8 cellular contexts compared by ENCODE assay signal in genomic region chr1:206508130-206508884, GRCh38. TPM values are rescaled to one million over a fixed set of nuclear protein-coding genes. Genes with fewer than 3 reads are reported as not detected.
DNase-seq lines count a peak whose midpoint lies in the region; ATAC-seq, FAIRE-seq and TF ChIP-seq lines count a peak whose summit lies in the region.

No MANE protein-coding gene starts in this region.

- peaks cover 39% of the 10 kb centered on the region for H3K27me3 ChIP-seq in KMS-11 (ENCODE audit: insufficient read depth, low read depth)
- peaks cover 78% of the 10 kb centered on the region for H3K27me3 ChIP-seq in ectodermal cell (ENCODE audit: control insufficient read depth, insufficient read depth, low read length, poor library complexity, severe bottlenecking)

- H3K36me3 ChIP-seq in KMS-11 (ENCODE audit: insufficient read depth) = no peaks in the 10 kb centered on the region
- H3K36me3 ChIP-seq in ectodermal cell (ENCODE audit: control insufficient read depth, insufficient read depth, low read length) = no peaks in the 10 kb centered on the region

- H3K9ac ChIP-seq in KMS-11 = no peak overlapping the region

- H3K4me1 ChIP-seq in KMS-11 (ENCODE audit: low read depth, poor library complexity, severe bottlenecking) = peaks cover 8% of the 10 kb centered on the region
- peaks cover 16% of the 10 kb centered on the region for H3K4me1 ChIP-seq in ectodermal cell (ENCODE audit: control insufficient read depth, insufficient read depth, low read length)

- H3K4me3 Mint-ChIP-seq in naive thymus-derived CD8-positive, alpha-beta T cell = peak overlapping the region; percentile 68 to 86 (median 75)

- peak overlapping the region; percentile 77; the same call in 1 of the 2 replicates for H2AFZ ChIP-seq in KMS-11 (ENCODE audit: low read depth)

- H3K27me3 Mint-ChIP-seq in naive thymus-derived CD8-positive, alpha-beta T cell = peaks cover 9 to 29% (median 14%) of the 10 kb centered on the region in 5 donors

- no peaks in the 10 kb centered on the region for H3K9me3 Mint-ChIP-seq in naive thymus-derived CD8-positive, alpha-beta T cell

- H4K20me1 ChIP-seq in KMS-11 (ENCODE audit: insufficient read depth) = no peaks in the 10 kb centered on the region

- WGBS in ectodermal cell, 2 experiments = 59 to 64% methylated on average over 12 to 15 of the region's 15 CpGs

- no peak for ATAC-seq in naive thymus-derived CD8-positive, alpha-beta T cell

- peak overlapping the region in 6 of 10 donors; percentile 23 to 69 (median 52) for H3K27ac Mint-ChIP-seq in naive thymus-derived CD8-positive, alpha-beta T cell

- no peak for FAIRE-seq in RCC 7860 (lab: Jason Lieb, UNC)

- no peaks in the 10 kb centered on the region for H3K36me3 Mint-ChIP-seq in naive thymus-derived CD8-positive, alpha-beta T cell

- no peak overlapping the region for H3K27ac ChIP-seq in KMS-11
- H3K27ac ChIP-seq in ectodermal cell (ENCODE audit: insufficient read depth, low read depth, low read length, poor library complexity, severe bottlenecking) = no peak overlapping the region

- no peaks in the 10 kb centered on the region for H3K79me2 ChIP-seq in KMS-11 (ENCODE audit: insufficient read depth, low read depth)

- no peaks in the 10 kb centered on the region for H3K9me3 ChIP-seq in ectodermal cell (ENCODE audit: control insufficient read depth, low read length)

- POLR2A ChIA-PET in AG04449 (lab: Yijun Ruan, JAX) = no interaction called here
- POLR2A ChIA-PET in naive thymus-derived CD8-positive, alpha-beta T cell (lab: Charles Lee) = interaction anchor here (0.7 kb wide), 1 partner anchor 10 kb away, joined by 3 read pairs; no protein-coding TSS in a partner anchor

- CTCF ChIA-PET in AG04449 (lab: Yijun Ruan, JAX) = interaction anchor here (10.1 to 21.6 kb wide), 2 partner anchors 18 to 74 kb away, joined by 148 to 568 read pairs; no protein-coding TSS in a partner anchor

- TF ChIP-seq CTCF in AG04449 (IDR thresholded peaks at IDR 0.05; ENCODE audit: insufficient read depth, low read length, missing control alignments) (no peak), KMS-11 (conservative IDR thresholded peaks at IDR 0.05; ENCODE audit: low read depth, low read length) (no peak)

- H3K4me1 Mint-ChIP-seq in naive thymus-derived CD8-positive, alpha-beta T cell = peaks cover 14 to 47% (median 40%) of the 10 kb centered on the region in 4 donors

- DNase-seq in AG04449 (ENCODE audit: low read depth, low spot score) (no peak), KBM-7 (no peak), RCC 7860 (ENCODE audit: low spot score) (no peak), DMS53 (lab: John Stamatoyannopoulos, UW) (no peak), SW480 (ENCODE audit: low spot score) (no peak)
- no peak for DNase-seq in naive thymus-derived CD8-positive, alpha-beta T cell

- in situ Hi-C loops in KBM-7 (cut with MboI; ENCODE audit: low pct_unique_long_range_greater_than_20kb, low sequenced_read_pairs) = no loop called here

- peak overlapping the region; percentile 76; the same call in 1 of the 2 replicates for H3K4me2 ChIP-seq in KMS-11

- H3K4me3 ChIP-seq in AG04449 (ENCODE audit: low read depth, low read length) = peak overlapping the region; percentile 61
- no peak overlapping the region for H3K4me3 ChIP-seq in KMS-11 (IDR thresholded peaks at IDR 0.05; ENCODE audit: insufficient read depth, low read depth, low read length)
- H3K4me3 ChIP-seq in ectodermal cell (ENCODE audit: insufficient read depth, low read depth, low read length) = peak overlapping the region; percentile 44

RNA-seq across cellular contexts. Expression of gene RASSF5, which starts 1.0 kb away (rescaled TPM):
- polyA plus RNA-seq in ectodermal cell (2013, experiment 1 of 4) = 1.1 TPM
- 0.37 TPM for polyA plus RNA-seq in ectodermal cell (2013, experiment 2 of 4)
- 0.27 TPM for polyA plus RNA-seq in ectodermal cell (2013, experiment 3 of 4)
- 0.61 TPM for polyA plus RNA-seq in ectodermal cell (2013, experiment 4 of 4)
- total RNA-seq in naive thymus-derived CD8-positive, alpha-beta T cell = 100 to 1,000 TPM; 224 to 229 TPM
- polyA plus RNA-seq in naive thymus-derived CD8-positive, alpha-beta T cell = 100 to 1,000 TPM; 233 to 358 (median 291) TPM

RNA-seq across cellular contexts. Expression of gene IKBKE, which starts 38.0 kb away (rescaled TPM):
- polyA plus RNA-seq in ectodermal cell (2013, experiment 1 of 4) = 2.9 TPM
- polyA plus RNA-seq in ectodermal cell (2013, experiment 2 of 4) = 3.4 TPM
- polyA plus RNA-seq in ectodermal cell (2013, experiment 3 of 4) = 2.3 TPM
- 1.9 TPM for polyA plus RNA-seq in ectodermal cell (2013, experiment 4 of 4)
- 10 to 100 TPM; 82.9 to 87.3 TPM for total RNA-seq in naive thymus-derived CD8-positive, alpha-beta T cell
- polyA plus RNA-seq in naive thymus-derived CD8-positive, alpha-beta T cell = 10 to 100 TPM; 40.5 to 57.0 (median 55.5) TPM
